In the genomic region with DNA sequence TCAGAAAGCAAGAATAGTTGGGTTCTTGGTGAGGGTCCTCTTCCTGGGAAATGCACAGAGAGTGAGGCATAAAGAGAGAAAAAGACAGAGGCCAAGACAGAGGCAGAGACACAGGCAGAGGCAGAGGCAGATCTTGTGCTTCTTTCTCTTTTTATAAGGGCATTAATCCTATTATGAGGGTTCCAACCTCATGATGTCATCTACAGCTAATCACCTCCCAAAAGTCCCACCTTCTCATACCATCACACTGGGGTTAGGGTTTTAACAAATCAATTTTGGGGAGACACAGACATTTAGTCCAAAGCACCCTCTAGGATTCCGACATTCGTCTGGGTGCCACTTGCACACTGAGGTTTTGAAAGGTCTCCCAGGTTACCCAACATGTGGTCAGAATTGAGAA, we compare ENCODE assay signal across 37 cellular contexts. TPM values are rescaled to one million over a fixed set of nuclear protein-coding genes. Genes with fewer than 3 reads are reported as not detected.
"Had no signal": no experiment of that assay in that cellular context is flagged by ENCODE, and none has a peak within 500 bp of the region (broad histone marks: within the 10 kb centered on the region; RNA-seq: fewer than 3 reads in every experiment).

No MANE protein-coding gene starts in this region.

- H3K36me3 ChIP-seq: heart left ventricle, lower lobe of right lung, transverse colon had no signal

- H3K79me2 ChIP-seq: parathyroid adenoma had no signal

- H3K27me3 ChIP-seq: testis had no signal

- H3K9ac ChIP-seq: parathyroid adenoma had no signal

- H3K4me1 ChIP-seq: parathyroid adenoma had no signal

- H3K4me3 Mint-ChIP-seq: activated CD8-positive, alpha-beta memory T cell treated with anti-CD3 and anti-CD28 coated beads, Interleukin-2, amount 10 ng/mL, durations not matched to agents 7 days and 5 days; activated CD8-positive, alpha-beta T cell treated with anti-CD3 and anti-CD28 coated beads, Interleukin-2, amount 10 ng/mL, durations not matched to agents 7 days and 5 days; nephron progenitor cell; T-helper 2 cell treated with Interferon-gamma antibody and Interleukin-4, amounts not matched to agents 5 μg/mL and 100 μg/mL, for 36 hours had no signal

- H3K27ac ChIP-seq: heart left ventricle, lower lobe of right lung, parathyroid adenoma, testis, transverse colon had no signal

- H3K9me3 Mint-ChIP-seq: T-helper 2 cell treated with Interferon-gamma antibody and Interleukin-4, amounts not matched to agents 5 μg/mL and 100 μg/mL, for 36 hours had no signal

- H3K9me3 ChIP-seq: testis, transverse colon had no signal

- H2AFZ ChIP-seq: parathyroid adenoma had no signal

- H3K36me3 Mint-ChIP-seq: activated CD8-positive, alpha-beta memory T cell treated with anti-CD3 and anti-CD28 coated beads, Interleukin-2, amount 10 ng/mL, durations not matched to agents 7 days and 5 days; T-cell had no signal

- H3K4me3 ChIP-seq: heart left ventricle, lower lobe of right lung, testis, transverse colon had no signal

- H3K4me1 Mint-ChIP-seq: nephron progenitor cell had no signal

- ATAC-seq: activated CD8-positive, alpha-beta memory T cell treated with anti-CD3 and anti-CD28 coated beads, Interleukin-2, amount 10 ng/mL, durations not matched to agents 7 days and 5 days; activated CD8-positive, alpha-beta T cell treated with anti-CD3 and anti-CD28 coated beads, Interleukin-2, amount 10 ng/mL, durations not matched to agents 7 days and 5 days; activated naive CD4-positive, alpha-beta T cell treated with anti-CD3 and anti-CD28 coated beads, Interleukin-2, amount 50 U/mL, for 72 hours; effector memory CD8-positive, alpha-beta T cell; heart left ventricle; left lobe of liver; lower lobe of right lung; right cardiac atrium; SK-N-SH treated with all-trans-retinoic acid at 6 μM for 48 hours; stimulated activated naive CD8-positive, alpha-beta T cell treated with anti-CD3 and anti-CD28 coated beads, Interleukin-15, Interleukin-2, amounts not matched to agents 100 U/mL and 50 U/mL, for 24 hours; T-cell had no signal

- FAIRE-seq: astrocyte, endothelial cell of umbilical vein, urothelium cell line had no signal

- DNase-seq: activated B cell treated with CpG ODN at 0.5 μM for 24 hours; activated CD4-positive, alpha-beta T cell treated with anti-CD3 and anti-CD28 coated beads, Interleukin-2, amount 50 U/mL, for 1 hour; activated CD8-positive, alpha-beta memory T cell treated with anti-CD3 and anti-CD28 coated beads, Interleukin-2, amount 10 ng/mL, durations not matched to agents 7 days and 5 days; activated CD8-positive, alpha-beta T cell treated with anti-CD3 and anti-CD28 coated beads, Interleukin-2, amount 10 ng/mL, durations not matched to agents 7 days and 5 days; activated naive CD4-positive, alpha-beta T cell; activated T-cell treated with anti-CD3 and anti-CD28 coated beads, Interleukin-2, amount 50 U/mL, for 48 hours; amniotic stem cell; caudate nucleus; cortex of kidney; heart left ventricle; hypothalamus; lower lobe of right lung; mesenchymal stem cell; nephron progenitor cell; occipital lobe; right cardiac atrium; stimulated activated CD4-positive, alpha-beta T cell treated with anti-CD3 and anti-CD28 coated beads, Interleukin-2, amount 100 ng/mL, for 48 hours; stimulated activated naive CD8-positive, alpha-beta T cell treated with anti-CD3 and anti-CD28 coated beads, Interleukin-15, Interleukin-2, amounts not matched to agents 100 U/mL and 50 U/mL, for 24 hours; T-cell; testis; transverse colon had no signal

- H3K27ac Mint-ChIP-seq: activated B cell treated with CpG ODN at 0.5 μM for 24 hours; activated CD8-positive, alpha-beta memory T cell treated with anti-CD3 and anti-CD28 coated beads, Interleukin-2, amount 10 ng/mL, durations not matched to agents 7 days and 5 days; activated CD8-positive, alpha-beta T cell treated with anti-CD3 and anti-CD28 coated beads, Interleukin-2, amount 10 ng/mL, durations not matched to agents 7 days and 5 days; activated naive CD4-positive, alpha-beta T cell treated with anti-CD3 and anti-CD28 coated beads, Interleukin-2, amount 50 U/mL, for 72 hours; activated T-helper 2 cell treated with anti-CD3 and anti-CD28 coated beads, Interferon-gamma antibody, Interleukin-2, Interleukin-4, amounts not matched to agents 10 μg/mL and 5 μg/mL and 100 μg/mL, durations not matched to agents 14 hours and 24 hours and 36 hours; effector memory CD8-positive, alpha-beta T cell; nephron progenitor cell; T-cell; T-helper 2 cell treated with Interferon-gamma antibody and Interleukin-4, amounts not matched to agents 5 μg/mL and 100 μg/mL, for 36 hours had no signal

RNA-seq across cellular contexts. Expression of a gene that starts 17.8 kb away (rescaled TPM):
- total RNA-seq: activated B cell treated with CpG ODN at 0.5 μM for 24 hours; activated CD8-positive, alpha-beta memory T cell treated with anti-CD3 and anti-CD28 coated beads, Interleukin-2, amount 10 ng/mL, durations not matched to agents 7 days and 5 days; activated CD8-positive, alpha-beta T cell treated with anti-CD3 and anti-CD28 coated beads, Interleukin-2, amount 10 ng/mL, durations not matched to agents 7 days and 5 days; activated naive CD4-positive, alpha-beta T cell treated with anti-CD3 and anti-CD28 coated beads, Interleukin-2, amount 50 U/mL, for 72 hours; activated T-helper 2 cell treated with anti-CD3 and anti-CD28 coated beads, Interferon-gamma antibody, Interleukin-2, Interleukin-4, amounts not matched to agents 10 μg/mL and 5 μg/mL and 100 μg/mL, durations not matched to agents 14 hours and 24 hours and 36 hours; astrocyte; chondrocyte; endothelial cell of umbilical vein; fibroblast of lung; fibroblast of villous mesenchyme; heart left ventricle; kidney epithelial cell; left lobe of liver; lower lobe of right lung; occipital lobe; right cardiac atrium; skeletal muscle tissue; T-cell; testis; transverse colon had no signal
- polyA plus RNA-seq: endothelial cell of umbilical vein, esophagus, fibroblast of lung, heart left ventricle, right cardiac atrium had no signal

RNA-seq across cellular contexts. Expression of a gene that starts 25.8 kb away (rescaled TPM):
- total RNA-seq: activated B cell treated with CpG ODN at 0.5 μM for 24 hours; activated CD8-positive, alpha-beta memory T cell treated with anti-CD3 and anti-CD28 coated beads, Interleukin-2, amount 10 ng/mL, durations not matched to agents 7 days and 5 days; activated CD8-positive, alpha-beta T cell treated with anti-CD3 and anti-CD28 coated beads, Interleukin-2, amount 10 ng/mL, durations not matched to agents 7 days and 5 days; activated T-helper 2 cell treated with anti-CD3 and anti-CD28 coated beads, Interferon-gamma antibody, Interleukin-2, Interleukin-4, amounts not matched to agents 10 μg/mL and 5 μg/mL and 100 μg/mL, durations not matched to agents 14 hours and 24 hours and 36 hours; astrocyte; chondrocyte; endothelial cell of umbilical vein; occipital lobe had no signal
- polyA plus RNA-seq: endothelial cell of umbilical vein, fibroblast of lung had no signal
